1 cellular context compared by ENCODE assay signal in genomic region chr18:54767094-54767493, GRCh38.
A peak's percentile ranks its signal among the peaks of the same experiment; 100 is the strongest.
TF ChIP-seq lines count a peak whose summit lies in the region.

No MANE protein-coding gene starts in this region.

TF ChIP-seq in HepG2, 621 proteins besides CTCF, POLR2A, EP300 and RAD21 (continued from another document and continues in another):
- TF ChIP-seq SMAD3 (CRISPR knock-in tag; IDR thresholded peaks at IDR 0.05) (peak; percentile 50; the same call in 1 of the 2 replicates), FOXO1 (CRISPR knock-in tag; IDR thresholded peaks at IDR 0.05) (peak; percentile 51; the same call in 1 of the 2 replicates), MLX (CRISPR knock-in tag; IDR thresholded peaks at IDR 0.05) (peak; percentile 87), SIX1 (CRISPR knock-in tag; IDR thresholded peaks at IDR 0.05; ENCODE audit: borderline replicate concordance) (peak; percentile 49; the same call in 1 of the 2 replicates), PPARG (CRISPR knock-in tag; conservative IDR thresholded peaks at IDR 0.05) (peak; percentile 93), LCORL (IDR thresholded peaks at IDR 0.05) (peak; percentile 48; the same call in 1 of the 2 replicates), LCORL (CRISPR knock-in tag; IDR thresholded peaks at IDR 0.05) (no peak), GATAD2A (CRISPR knock-in tag; IDR thresholded peaks at IDR 0.05) (peak; percentile 96), TCF7 (IDR thresholded peaks at IDR 0.05; ENCODE audit: low read depth) (0 out of 2 replicates have a peak, but pooled peaks have one; percentile 29), CREB1 (IDR thresholded peaks at IDR 0.05) (no peak), CREB1 (CRISPR knock-in tag; IDR thresholded peaks at IDR 0.05) (peak; percentile 65), ATF2 (CRISPR knock-in tag; IDR thresholded peaks at IDR 0.05) (peak; percentile 63; the same call in 1 of the 2 replicates), ZNF713 (CRISPR knock-in tag; IDR thresholded peaks at IDR 0.05) (no peak), HNF1B (CRISPR knock-in tag; IDR thresholded peaks at IDR 0.05) (no peak), HNRNPK (IDR thresholded peaks at IDR 0.05; ENCODE audit: low read depth, low read length, poor library complexity, severe bottlenecking) (no peak), HNF4A (CRISPR knock-in tag; IDR thresholded peaks at IDR 0.05) (peak; percentile 52), MIXL1 (CRISPR knock-in tag; IDR thresholded peaks at IDR 0.05) (peak; percentile 44; the same call in 1 of the 2 replicates), ZNF644 (CRISPR knock-in tag; IDR thresholded peaks at IDR 0.05; ENCODE audit: low read depth) (0 out of 2 replicates have a peak, but pooled peaks have one; percentile 59), ZNF232 (CRISPR knock-in tag; IDR thresholded peaks at IDR 0.05; ENCODE audit: borderline replicate concordance) (no peak), IRF1 (CRISPR knock-in tag; IDR thresholded peaks at IDR 0.05; ENCODE audit: low read depth) (no peak), ZNF503 (CRISPR knock-in tag; IDR thresholded peaks at IDR 0.05) (peak; percentile 57; the same call in 1 of the 2 replicates), HMG20A (CRISPR knock-in tag; IDR thresholded peaks at IDR 0.05; ENCODE audit: borderline replicate concordance) (peak; percentile 77), NFIB (CRISPR knock-in tag; IDR thresholded peaks at IDR 0.05; ENCODE audit: borderline replicate concordance) (no peak), NR1H2 (CRISPR knock-in tag; IDR thresholded peaks at IDR 0.05; ENCODE audit: borderline replicate concordance, low read depth) (no peak), ZNF616 (CRISPR knock-in tag; IDR thresholded peaks at IDR 0.05; ENCODE audit: low read depth) (no peak), ISL2 (CRISPR knock-in tag; IDR thresholded peaks at IDR 0.05) (peak; percentile 72; the same call in 1 of the 2 replicates), HOMEZ (CRISPR knock-in tag; IDR thresholded peaks at IDR 0.05; ENCODE audit: low read depth) (peak; percentile 49; the same call in 1 of the 2 replicates), THAP11 (CRISPR knock-in tag; IDR thresholded peaks at IDR 0.05) (peak; percentile 61), ZNF670 (CRISPR knock-in tag; IDR thresholded peaks at IDR 0.05; ENCODE audit: borderline replicate concordance) (peak; percentile 48; the same call in 1 of the 2 replicates), PTBP1 (IDR thresholded peaks at IDR 0.05; ENCODE audit: low read depth, low read length, poor library complexity, severe bottlenecking) (no peak), SOX5 (CRISPR knock-in tag; IDR thresholded peaks at IDR 0.05; ENCODE audit: borderline replicate concordance) (peak; percentile 66; the same call in 1 of the 2 replicates), KLF16 (CRISPR knock-in tag; IDR thresholded peaks at IDR 0.05) (0 out of 4 replicates have a peak, but pooled peaks of 1 of the 2 experiments have one; percentile 42), NCOA2 (CRISPR knock-in tag; IDR thresholded peaks at IDR 0.05) (peak; percentile 52; the same call in 1 of the 2 replicates), FOXP4 (CRISPR knock-in tag; IDR thresholded peaks at IDR 0.05) (peak; percentile 58; the same call in 1 of the 2 replicates), ZNF614 (CRISPR knock-in tag; IDR thresholded peaks at IDR 0.05; ENCODE audit: borderline replicate concordance) (peak; percentile 40; the same call in 1 of the 2 replicates), ZNF331 (CRISPR knock-in tag; IDR thresholded peaks at IDR 0.05) (peak; percentile 36; the same call in 1 of the 2 replicates), ZNF513 (CRISPR knock-in tag; conservative IDR thresholded peaks at IDR 0.05) (no peak), FOXO4 (CRISPR knock-in tag; conservative IDR thresholded peaks at IDR 0.05) (no peak), HNF4G (IDR thresholded peaks at IDR 0.05; ENCODE audit: borderline replicate concordance, low read depth, low read length) (0 out of 2 replicates have a peak, but pooled peaks have one; percentile 18), HNF4G (CRISPR knock-in tag; IDR thresholded peaks at IDR 0.05; ENCODE audit: borderline replicate concordance, low read depth) (no peak), CEBPG (CRISPR knock-in tag; IDR thresholded peaks at IDR 0.05) (no peak), ZNF34 (CRISPR knock-in tag; IDR thresholded peaks at IDR 0.05; ENCODE audit: borderline replicate concordance) (no peak), ARID3A (IDR thresholded peaks at IDR 0.05; ENCODE audit: low read depth, low read length) (peak; percentile 81)
